In genomic region chr2:234723400-234723799, GRCh38 we compare ENCODE assay signal across 24 cellular contexts.
"Had no signal": no experiment of that assay in that cellular context is flagged by ENCODE, and none has a peak within 500 bp of the region (broad histone marks: within the 10 kb centered on the region; RNA-seq: fewer than 3 reads in every experiment).

No MANE protein-coding gene starts in this region.

- ATAC-seq: foreskin keratinocyte; lower lobe of right lung; sciatic nerve; stimulated activated memory B cell treated with anti-CD40 and anti-IgM and Interleukin-4, amounts not matched to agents 10 μg/mL and 1 μg/mL and 100 μg/mL, for 72 hours; upper lobe of right lung had no signal

- H3K4me3 Mint-ChIP-seq: memory B cell; naive B cell; nephron; stimulated activated memory B cell treated with anti-CD40 and anti-IgM and Interleukin-4, amounts not matched to agents 10 μg/mL and 1 μg/mL and 100 μg/mL, for 72 hours; stimulated activated naive CD8-positive, alpha-beta T cell treated with anti-CD3 and anti-CD28 coated beads, Interleukin-15, Interleukin-2, amounts not matched to agents 100 ng/mL and 50 ng/mL, for 24 hours had no signal

- H3K4me1 ChIP-seq: esophagus squamous epithelium, foreskin keratinocyte, lower lobe of right lung, spleen, tibial artery, upper lobe of right lung had no signal

- DNase-seq: central memory CD4-positive, alpha-beta T cell; dorsolateral prefrontal cortex; effector memory CD4-positive, alpha-beta T cell; esophagus squamous epithelium; foreskin keratinocyte; head of caudate nucleus; hippocampal formation; lower lobe of right lung; midbrain; naive B cell; posterior cingulate gyrus; spleen; stimulated activated CD4-positive, alpha-beta T cell treated with anti-CD3 and anti-CD28 coated beads, Interleukin-15, amount 100 ng/mL, for 24 hours; stimulated activated CD4-positive, alpha-beta T cell treated with anti-CD3 and anti-CD28 coated beads, Interleukin-1b, Interleukin-23, amount 100 ng/mL, for 48 hours; stimulated activated CD4-positive, alpha-beta T cell treated with anti-CD3 and anti-CD28 coated beads, Interleukin-4, amount 100 ng/mL, for 24 hours; tibial artery; upper lobe of right lung had no signal

- H3K36me3 Mint-ChIP-seq: memory B cell; naive B cell; stimulated activated memory B cell treated with anti-CD40 and anti-IgM and Interleukin-4, amounts not matched to agents 10 μg/mL and 1 μg/mL and 100 μg/mL, for 72 hours had no signal

- H3K36me3 ChIP-seq: esophagus squamous epithelium, lower lobe of right lung, neutrophil, spleen, tibial artery, upper lobe of right lung had no signal

- H3K4me1 Mint-ChIP-seq: memory B cell; naive B cell; stimulated activated memory B cell treated with anti-CD40 and anti-IgM and Interleukin-4, amounts not matched to agents 10 μg/mL and 1 μg/mL and 100 μg/mL, for 72 hours had no signal

- H3K27me3 ChIP-seq: dorsolateral prefrontal cortex, esophagus squamous epithelium, foreskin keratinocyte, neutrophil, spleen, tibial artery, upper lobe of right lung had no signal

- H3K27ac ChIP-seq: coronary artery, dorsolateral prefrontal cortex, esophagus squamous epithelium, foreskin keratinocyte, lower lobe of right lung, neutrophil, tibial artery, upper lobe of right lung had no signal

- H3K27me3 Mint-ChIP-seq: naive B cell had no signal

- H3K9me3 Mint-ChIP-seq: naive B cell; nephron; stimulated activated naive CD8-positive, alpha-beta T cell treated with anti-CD3 and anti-CD28 coated beads, Interleukin-15, Interleukin-2, amounts not matched to agents 100 ng/mL and 50 ng/mL, for 24 hours had no signal

- H3K27ac Mint-ChIP-seq: memory B cell; naive B cell; nephron; stimulated activated memory B cell treated with anti-CD40 and anti-IgM and Interleukin-4, amounts not matched to agents 10 μg/mL and 1 μg/mL and 100 μg/mL, for 72 hours; stimulated activated naive CD8-positive, alpha-beta T cell treated with anti-CD3 and anti-CD28 coated beads, Interleukin-15, Interleukin-2, amounts not matched to agents 100 ng/mL and 50 ng/mL, for 24 hours had no signal

- H3K4me3 ChIP-seq: coronary artery, dorsolateral prefrontal cortex, esophagus squamous epithelium, lower lobe of right lung, spleen, tibial artery, upper lobe of right lung had no signal

- H3K9me3 ChIP-seq: esophagus squamous epithelium, lower lobe of right lung, neutrophil, spleen, tibial artery, upper lobe of right lung had no signal
